Comparison of ENCODE assay signal across 14 cellular contexts in genomic region chr2:169895294-169895985, GRCh38.
A peak's percentile ranks its signal among the peaks of the same experiment; 100 is the strongest.
DNase-seq lines count a peak whose midpoint lies in the region; ATAC-seq, FAIRE-seq and TF ChIP-seq lines count a peak whose summit lies in the region.
"Had no signal": no experiment of that assay in that cellular context is flagged by ENCODE, and none has a peak within 500 bp of the region (broad histone marks: within the 10 kb centered on the region; RNA-seq: fewer than 3 reads in every experiment).

No MANE protein-coding gene starts in this region.

- H3K36me3 ChIP-seq in esophagus muscularis mucosa (peaks cover 0 to 43% (median 17%) of the 10 kb centered on the region in 4 donors), uterus (no peaks in the 10 kb centered on the region)

- H3K4me1 ChIP-seq in A549: peaks cover 33% of the 10 kb centered on the region
- H3K4me1 ChIP-seq in esophagus muscularis mucosa: peaks cover 8 to 24% (median 13%) of the 10 kb centered on the region in 4 donors
- H3K4me1 ChIP-seq in uterus: no peaks in the 10 kb centered on the region
- H3K4me1 ChIP-seq: suprapubic skin had no signal

- TF ChIP-seq CTCF in A549 (IDR thresholded peaks at IDR 0.05) (no peak), esophagus muscularis mucosa (IDR thresholded peaks at IDR 0.05) (no peak), uterus (IDR thresholded peaks at IDR 0.05) (no peak)

- FAIRE-seq in A549 (lab: Jason Lieb, UNC): no peak
- peak; percentile 85 for FAIRE-seq in H54 (lab: Jason Lieb, UNC)

- CTCF ChIA-PET in A549 (lab: Yijun Ruan, JAX): interaction anchor here (1.0 to 1.6 kb wide), 3 partner anchors 13 to 33 kb away, joined by 3 to 4 read pairs (median 3); no protein-coding TSS in a partner anchor

- 91% methylated on average over 3 of the region's 3 CpGs for WGBS in A549 (ENCODE audit: missing lambda C conversion rate)
- WGBS in esophagus muscularis mucosa: 99% methylated on average over 3 of the region's 3 CpGs

- H3K27ac ChIP-seq in A549 (peak overlapping the region; percentile 71 to 80), esophagus muscularis mucosa (replicated peaks in 1 of 4) (no peak overlapping the region), uterus (no peak overlapping the region)
- H3K27ac ChIP-seq: neutrophil, suprapubic skin had no signal

- H3K4me3 ChIP-seq in A549: no peak overlapping the region
- no peak overlapping the region for H3K4me3 ChIP-seq in esophagus muscularis mucosa
- H3K4me3 ChIP-seq in uterus: no peak overlapping the region
- H3K4me3 ChIP-seq: suprapubic skin had no signal

- H3K27me3 ChIP-seq in esophagus muscularis mucosa (no peaks in the 10 kb centered on the region), uterus (no peaks in the 10 kb centered on the region)
- H3K27me3 ChIP-seq: neutrophil, suprapubic skin had no signal

- peak in 1 of 2 experiments; percentile 31 for DNase-seq in A549 (ENCODE audit: low read depth in 1 of 2, low spot score in 1 of 2)
- DNase-seq in H54 (ENCODE audit: insufficient read length, low spot score): no peak
- peak; percentile 49 for DNase-seq in astrocyte of the hippocampus (ENCODE audit: low read depth, low spot score)
- peak; percentile 54 for DNase-seq in medulla oblongata (ENCODE audit: extremely low spot score)
- DNase-seq in esophagus muscularis mucosa (ENCODE audit: extremely low spot score): no peak
- DNase-seq in activated CD8-positive, alpha-beta memory T cell treated with anti-CD3 and anti-CD28 coated beads, Interleukin-2, amount 50 U/mL, for 4 hours: no peak
- DNase-seq in uterus: no peak
- DNase-seq: activated naive CD4-positive, alpha-beta T cell treated with anti-CD3 and anti-CD28 coated beads, Interleukin-2, amount 50 U/mL, for 16 hours; DMS 273 treated with DMSO at 0.1 percent for 48 hours; MV-4-11; NCI-H2171 treated with DMSO at 0.1 percent for 48 hours had no signal

- no peaks in the 10 kb centered on the region for H3K9me3 ChIP-seq in A549
- no peaks in the 10 kb centered on the region for H3K9me3 ChIP-seq in esophagus muscularis mucosa
- no peaks in the 10 kb centered on the region for H3K9me3 ChIP-seq in uterus
- H3K9me3 ChIP-seq: neutrophil, suprapubic skin had no signal

- POLR2A ChIA-PET in A549 (lab: Yijun Ruan, JAX): interaction anchor here (0.6 kb wide), 1 partner anchor 66 kb away, joined by 6 read pairs; no protein-coding TSS in a partner anchor

- no peak for TF ChIP-seq RAD21 in A549 (conservative IDR thresholded peaks at IDR 0.05 in 1 of 2, IDR thresholded peaks at IDR 0.05 in 1 of 2)

- no peak for TF ChIP-seq EP300 in A549 (IDR thresholded peaks at IDR 0.05)
- no peak for TF ChIP-seq EP300 in esophagus muscularis mucosa (IDR thresholded peaks at IDR 0.05)

- intact Hi-C loops in esophagus muscularis mucosa (cut with DNase I) (no loop called here), uterus (cut with DNase I; ENCODE audit: low total_unique reads) (no loop called here)

- H3K4me2 ChIP-seq in A549: peak overlapping the region; percentile 44

- TF ChIP-seq POLR2A in A549 (IDR thresholded peaks at IDR 0.05; ENCODE audit: low read length) (no peak), H54 (IDR thresholded peaks at IDR 0.05; ENCODE audit: low read depth, low read length) (no peak), esophagus muscularis mucosa (IDR thresholded peaks at IDR 0.05; ENCODE audit: low read depth) (no peak), uterus (IDR thresholded peaks at IDR 0.05) (no peak)

- ATAC-seq in A549 (peak in 1 of 2 experiments; percentile 51; a peak in 1 of 6 replicates), GM19035 (IDR thresholded peaks at IDR 0.05; ENCODE audit: unreplicated experiment) (no peak)

TF ChIP-seq in A549, 52 proteins besides CTCF, POLR2A, EP300 and RAD21:
- TF ChIP-seq, protein P1, sequence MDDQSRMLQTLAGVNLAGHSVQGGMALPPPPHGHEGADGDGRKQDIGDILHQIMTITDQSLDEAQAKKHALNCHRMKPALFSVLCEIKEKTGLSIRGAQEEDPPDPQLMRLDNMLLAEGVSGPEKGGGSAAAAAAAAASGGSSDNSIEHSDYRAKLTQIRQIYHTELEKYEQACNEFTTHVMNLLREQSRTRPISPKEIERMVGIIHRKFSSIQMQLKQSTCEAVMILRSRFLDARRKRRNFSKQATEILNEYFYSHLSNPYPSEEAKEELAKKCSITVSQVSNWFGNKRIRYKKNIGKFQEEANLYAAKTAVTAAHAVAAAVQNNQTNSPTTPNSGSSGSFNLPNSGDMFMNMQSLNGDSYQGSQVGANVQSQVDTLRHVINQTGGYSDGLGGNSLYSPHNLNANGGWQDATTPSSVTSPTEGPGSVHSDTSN (IDR thresholded peaks at IDR 0.05): no peak
- TF ChIP-seq BHLHE40 (IDR thresholded peaks at IDR 0.05; ENCODE audit: low read depth, low read length): no peak
- TF ChIP-seq NFE2L2 (conservative IDR thresholded peaks at IDR 0.05; ENCODE audit: low read length): peak; percentile 29; the same call in 1 of the 2 replicates
- TF ChIP-seq, protein P2, sequence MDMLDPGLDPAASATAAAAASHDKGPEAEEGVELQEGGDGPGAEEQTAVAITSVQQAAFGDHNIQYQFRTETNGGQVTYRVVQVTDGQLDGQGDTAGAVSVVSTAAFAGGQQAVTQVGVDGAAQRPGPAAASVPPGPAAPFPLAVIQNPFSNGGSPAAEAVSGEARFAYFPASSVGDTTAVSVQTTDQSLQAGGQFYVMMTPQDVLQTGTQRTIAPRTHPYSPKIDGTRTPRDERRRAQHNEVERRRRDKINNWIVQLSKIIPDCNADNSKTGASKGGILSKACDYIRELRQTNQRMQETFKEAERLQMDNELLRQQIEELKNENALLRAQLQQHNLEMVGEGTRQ (IDR thresholded peaks at IDR 0.05): no peak
- peak; percentile 83 for TF ChIP-seq MAFK (IDR thresholded peaks at IDR 0.05; ENCODE audit: partially characterized antibody)
- TF ChIP-seq HOXB5 (CRISPR knock-in tag; IDR thresholded peaks at IDR 0.05): no peak
- no peak for TF ChIP-seq EHF (CRISPR knock-in tag; IDR thresholded peaks at IDR 0.05)
- TF ChIP-seq POLR2AphosphoS2 (conservative IDR thresholded peaks at IDR 0.05; ENCODE audit: low read length): no peak
- TF ChIP-seq JUN (IDR thresholded peaks at IDR 0.05): no peak
- TF ChIP-seq FOSL2 (IDR thresholded peaks at IDR 0.05): no peak
- TF ChIP-seq FOSL2 (CRISPR knock-in tag; IDR thresholded peaks at IDR 0.05): no peak
- no peak for TF ChIP-seq ZFP36 (IDR thresholded peaks at IDR 0.05; ENCODE audit: borderline replicate concordance, partially characterized antibody)
- TF ChIP-seq HMGXB4 (CRISPR knock-in tag; IDR thresholded peaks at IDR 0.05; ENCODE audit: borderline replicate concordance): no peak

Comparison
In these comparisons a context has a peak if more than half of its experiments do, and no peak if none do; other contexts are left out.
1. DNase-seq: peak in astrocyte of the hippocampus (single experiment) and medulla oblongata (single experiment); none in H54 (single experiment), esophagus muscularis mucosa (single experiment), activated CD8-positive, alpha-beta memory T cell treated with anti-CD3 and anti-CD28 coated beads, Interleukin-2, amount 50 U/mL, for 4 hours (single experiment) and uterus (0 of 2).
2. H3K27ac ChIP-seq: peak in A549 (2 of 2); none in esophagus muscularis mucosa (0 of 4) and uterus (0 of 2).